In the genomic region with DNA sequence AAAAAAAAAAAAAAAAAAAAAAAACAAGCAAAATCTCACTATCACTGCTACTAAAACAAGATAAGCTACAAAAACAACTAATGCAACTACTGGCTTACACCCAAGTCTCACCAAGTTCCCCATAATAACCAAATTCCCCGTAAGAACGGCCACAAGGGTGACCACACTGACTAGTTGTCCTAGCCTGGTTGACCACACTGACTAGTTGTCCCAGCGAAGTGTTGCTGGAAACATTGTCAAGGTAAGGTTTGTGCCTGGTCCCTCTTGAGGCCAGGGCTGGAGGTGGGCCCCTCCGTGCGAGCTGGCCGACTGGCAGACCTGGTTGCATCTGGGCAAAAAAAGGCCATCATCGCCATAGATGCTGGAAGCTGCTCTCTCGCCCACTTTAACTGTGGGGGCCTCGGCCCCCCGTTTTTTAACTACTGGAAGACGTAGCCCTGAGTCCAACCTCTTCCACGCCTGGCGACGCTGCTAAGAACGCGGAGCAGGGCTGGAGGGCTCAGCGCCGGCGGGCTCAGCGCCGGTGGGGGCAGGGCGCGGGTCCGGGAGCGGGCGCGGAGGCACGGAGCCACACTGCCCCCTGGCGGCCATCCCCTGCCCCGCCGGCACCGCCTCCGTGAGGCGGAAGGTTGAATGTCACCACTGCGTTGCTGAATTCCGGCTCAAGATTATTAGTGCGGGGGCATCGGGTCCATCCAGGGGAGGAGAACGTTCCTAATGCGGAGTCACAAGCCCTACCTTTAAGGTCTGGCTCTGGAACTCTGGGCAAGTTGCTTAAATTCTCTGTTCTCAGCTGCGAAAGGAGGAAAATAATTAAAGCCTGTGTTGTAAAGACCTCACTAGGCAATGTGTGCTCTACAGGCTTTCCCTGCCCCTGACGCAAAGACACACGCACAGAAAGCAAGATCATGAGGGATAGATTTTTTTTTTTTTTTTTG, we compare ENCODE assay signal across 8 cellular contexts.
A peak's percentile ranks its signal among the peaks of the same experiment; 100 is the strongest.
DNase-seq lines count a peak whose midpoint lies in the region; ATAC-seq, FAIRE-seq and TF ChIP-seq lines count a peak whose summit lies in the region.

No MANE protein-coding gene starts in this region.

- no peaks in the 10 kb centered on the region for H3K9me3 ChIP-seq in keratinocyte (ENCODE audit: control insufficient read depth, low read depth, low read length)

- dilution Hi-C loops in keratinocyte (cut with MboI; ENCODE audit: extremely low pct_ligation_motif_present, low sequenced_read_pairs) = no loop called here

- no peaks in the 10 kb centered on the region for H3K79me2 ChIP-seq in keratinocyte (ENCODE audit: control insufficient read depth, insufficient read depth, low read length)

- H3K27me3 ChIP-seq in keratinocyte (ENCODE audit: control insufficient read depth, extremely low read depth, insufficient read depth, low read length) = peaks cover 68% of the 10 kb centered on the region

- peak; percentile 57 for ATAC-seq in HG02763 (IDR thresholded peaks at IDR 0.05; ENCODE audit: unreplicated experiment)
- ATAC-seq in HG02870 (IDR thresholded peaks at IDR 0.05; ENCODE audit: unreplicated experiment) = no peak

- H3K27ac ChIP-seq in caudate nucleus (ENCODE audit: low read depth, low read length) = peak overlapping the region; percentile 55
- H3K27ac ChIP-seq in keratinocyte (ENCODE audit: control insufficient read depth, insufficient read depth, low read length) = no peak overlapping the region

- no peaks in the 10 kb centered on the region for H3K9me1 ChIP-seq in keratinocyte (ENCODE audit: control insufficient read depth, extremely low read depth, insufficient read depth, low read length)

- no peak for FAIRE-seq in keratinocyte (lab: Jason Lieb, UNC)

- H3K4me2 ChIP-seq in keratinocyte (ENCODE audit: control insufficient read depth, extremely low read depth, insufficient read depth, low read depth, low read length) = peak overlapping the region; percentile 62

- H3K4me3 ChIP-seq in GM12864 (ENCODE audit: low read depth, low read length) (peak overlapping the region; percentile 29), keratinocyte (ENCODE audit: control insufficient read depth in 2 of 3, extremely low read depth in 1 of 3, insufficient read depth in 2 of 3, low read depth in 1 of 3, low read length in 3 of 3) (peak overlapping the region in 2 of 3 experiments; percentile 18 to 52)

- H3K36me3 ChIP-seq in keratinocyte (ENCODE audit: control insufficient read depth in 2 of 2, extremely low read depth in 1 of 2, insufficient read depth in 2 of 2, low read length in 2 of 2) = no peaks in the 10 kb centered on the region

- no peak overlapping the region for H3K9ac ChIP-seq in keratinocyte (ENCODE audit: control insufficient read depth, extremely low read depth, insufficient read depth, low read length)

- peaks cover 3% of the 10 kb centered on the region for H3K4me1 ChIP-seq in keratinocyte (ENCODE audit: control insufficient read depth, extremely low read depth, insufficient read depth, low read length)

- no peak for DNase-seq in GM12864 (ENCODE audit: low read depth)
- peak; percentile 72 for DNase-seq in NCI-H2171 (lab: John Stamatoyannopoulos, UW)
- peak; percentile 26 for DNase-seq in activated CD4-positive, CD25-positive, alpha-beta regulatory T cell treated with anti-CD3 and anti-CD28 coated beads, Interleukin-2, amount 50 U/mL, for 16 hours (ENCODE audit: low read depth, low spot score)
- DNase-seq in caudate nucleus (lab: John Stamatoyannopoulos, UW) = peak in 52 of 61 donors; percentile 9 to 82 (median 54)
- no peak for DNase-seq in keratinocyte (ENCODE audit: low read depth, low spot score)
- peak; percentile 81 for DNase-seq in stimulated activated CD4-positive, alpha-beta T cell treated with anti-CD3 and anti-CD28 coated beads, Interleukin-12 subunit alpha, Interleukin-12 subunit beta, amount 100 ng/mL, for 4 hours

- H4K20me1 ChIP-seq in keratinocyte (ENCODE audit: control insufficient read depth, extremely low read depth, insufficient read depth, low read length) = no peaks in the 10 kb centered on the region

- peak; percentile 95 for TF ChIP-seq CTCF in GM12864 (IDR thresholded peaks at IDR 0.05; ENCODE audit: low read depth, low read length, missing control alignments)
- TF ChIP-seq CTCF in keratinocyte (optimal IDR thresholded peaks at IDR 0.05 in 1 of 3, IDR thresholded peaks at IDR 0.05 in 1 of 3, conservative IDR thresholded peaks at IDR 0.05 in 1 of 3; ENCODE audit: extremely low read depth in 1 of 3, insufficient read depth in 2 of 3, low read length in 3 of 3) = peak; percentile 87 to 94 (median 94)

- H2AFZ ChIP-seq in keratinocyte (ENCODE audit: control insufficient read depth, low read length) = no peak overlapping the region

Comparison
In these comparisons a context has a peak if more than half of its experiments do, and no peak if none do; other contexts are left out.
1. DNase-seq: peak in NCI-H2171 (single experiment), activated CD4-positive, CD25-positive, alpha-beta regulatory T cell treated with anti-CD3 and anti-CD28 coated beads, Interleukin-2, amount 50 U/mL, for 16 hours (single experiment), caudate nucleus (52 of 61) and stimulated activated CD4-positive, alpha-beta T cell treated with anti-CD3 and anti-CD28 coated beads, Interleukin-12 subunit alpha, Interleukin-12 subunit beta, amount 100 ng/mL, for 4 hours (single experiment); none in GM12864 (single experiment) and keratinocyte (single experiment).